8 cellular contexts compared by ENCODE assay signal in genomic region chr19:49127674-49128544, GRCh38. TPM values are rescaled to one million over a fixed set of nuclear protein-coding genes. Genes with fewer than 3 reads are reported as not detected.
A peak's percentile ranks its signal among the peaks of the same experiment; 100 is the strongest.
DNase-seq lines count a peak whose midpoint lies in the region; ATAC-seq and TF ChIP-seq lines count a peak whose summit lies in the region.

No MANE protein-coding gene starts in this region.

- H3K9me2 ChIP-seq in GM23338 (ENCODE audit: insufficient read depth) = no peaks in the 10 kb centered on the region

- TF ChIP-seq CTCF in GM23338 (conservative IDR thresholded peaks at IDR 0.05; ENCODE audit: low read depth in 2 of 2) = no peak
- TF ChIP-seq CTCF in nephron progenitor cell (IDR thresholded peaks at IDR 0.05) = no peak

- H3K4me3 ChIP-seq in GM23338 = peak overlapping the region; percentile 69

- H3K4me3 Mint-ChIP-seq in GM23338 (peak overlapping the region; percentile 85), nephron progenitor cell (peak overlapping the region; percentile 82)
- peak overlapping the region; percentile 74 for H3K4me3 Mint-ChIP-seq in activated T-helper 17 cell treated with anti-CD3 and anti-CD28 coated beads, Interleukin-2, amount 50 U/mL, for 72 hours

- peak overlapping the region; percentile 92 for H3K4me2 ChIP-seq in GM23338

- ATAC-seq in GM23338 = peak; percentile 72
- peak; percentile 95 for ATAC-seq in activated T-helper 17 cell treated with anti-CD3 and anti-CD28 coated beads, Interleukin-2, amount 50 U/mL, for 72 hours (replicated peaks)
- ATAC-seq in stimulated activated naive CD8-positive, alpha-beta T cell treated with anti-CD3 and anti-CD28 coated beads, Interleukin-15, Interleukin-2, amounts not matched to agents 100 U/mL and 50 U/mL, for 24 hours = peak; percentile 96

- H3K27me3 ChIP-seq in GM23338 (ENCODE audit: insufficient read depth) = peaks cover 5% of the 10 kb centered on the region; the same call in 1 of the 2 replicates

- H3K27me3 Mint-ChIP-seq in GM23338 (ENCODE audit: insufficient read depth, low read depth, poor library complexity) (peaks cover 13% of the 10 kb centered on the region), nephron progenitor cell (ENCODE audit: low read depth, poor library complexity) (peaks cover 30% of the 10 kb centered on the region)
- no peaks in the 10 kb centered on the region for H3K27me3 Mint-ChIP-seq in activated T-helper 17 cell treated with anti-CD3 and anti-CD28 coated beads, Interleukin-2, amount 50 U/mL, for 72 hours

- H3K27ac ChIP-seq in GM23338 (ENCODE audit: low read depth) = no peak overlapping the region

- DNase-seq in Daoy (ENCODE audit: low read depth) (peak; percentile 98), GM23338 (ENCODE audit: low spot score) (peak; percentile 99), Kasumi-1 (lab: John Stamatoyannopoulos, UW) (peak; percentile 88 to 90), RPMI7951 (ENCODE audit: low read depth) (peak; percentile 94), fibroblast of peridontal ligament (ENCODE audit: extremely low read depth) (peak; percentile 94), nephron progenitor cell (peak; percentile 97)
- DNase-seq in stimulated activated naive CD8-positive, alpha-beta T cell treated with anti-CD3 and anti-CD28 coated beads, Interleukin-15, Interleukin-2, amounts not matched to agents 100 U/mL and 50 U/mL, for 24 hours = peak; percentile 96

- H3K27ac Mint-ChIP-seq in GM23338 (peak overlapping the region; percentile 83; the same call in 1 of the 2 replicates), nephron progenitor cell (peak overlapping the region; percentile 94)
- H3K27ac Mint-ChIP-seq in activated T-helper 17 cell treated with anti-CD3 and anti-CD28 coated beads, Interleukin-2, amount 50 U/mL, for 72 hours = no peak overlapping the region

- peaks cover 10% of the 10 kb centered on the region; the same call in 1 of the 2 replicates for H3F3A ChIP-seq in GM23338 (replicated peaks; ENCODE audit: low read depth)

- peaks cover 18% of the 10 kb centered on the region for H3K4me1 ChIP-seq in GM23338 (ENCODE audit: insufficient read depth)

- H4K20me1 ChIP-seq in GM23338 (replicated peaks; ENCODE audit: insufficient read depth) = no peaks in the 10 kb centered on the region

- H3K36me3 Mint-ChIP-seq in GM23338 (ENCODE audit: low read depth) (no peaks in the 10 kb centered on the region; the same call in 2 of the 3 replicates), nephron progenitor cell (ENCODE audit: low read depth) (peaks cover 5% of the 10 kb centered on the region)
- no peaks in the 10 kb centered on the region for H3K36me3 Mint-ChIP-seq in activated T-helper 17 cell treated with anti-CD3 and anti-CD28 coated beads, Interleukin-2, amount 50 U/mL, for 72 hours (ENCODE audit: low read depth)

- peak overlapping the region; percentile 100 for H2AFZ ChIP-seq in GM23338

- H3K4me1 Mint-ChIP-seq in GM23338 (peaks cover 23% of the 10 kb centered on the region), nephron progenitor cell (peaks cover 26% of the 10 kb centered on the region)
- peaks cover 7% of the 10 kb centered on the region for H3K4me1 Mint-ChIP-seq in activated T-helper 17 cell treated with anti-CD3 and anti-CD28 coated beads, Interleukin-2, amount 50 U/mL, for 72 hours

- H3K36me3 ChIP-seq in GM23338 (ENCODE audit: insufficient read depth) = no peaks in the 10 kb centered on the region

- H3K9me3 Mint-ChIP-seq in GM23338 = no peaks in the 10 kb centered on the region
- no peaks in the 10 kb centered on the region for H3K9me3 Mint-ChIP-seq in activated T-helper 17 cell treated with anti-CD3 and anti-CD28 coated beads, Interleukin-2, amount 50 U/mL, for 72 hours
- H3K9me3 Mint-ChIP-seq in nephron progenitor cell = no peaks in the 10 kb centered on the region

- H3K79me2 ChIP-seq in GM23338 (replicated peaks; ENCODE audit: insufficient read depth) = no peaks in the 10 kb centered on the region

TF ChIP-seq in GM23338, 12 proteins besides CTCF, POLR2A, EP300 and RAD21:
- TF ChIP-seq EZH2 (IDR thresholded peaks at IDR 0.05; ENCODE audit: low read depth, unreplicated experiment) (no peak), JUNB (IDR thresholded peaks at IDR 0.05; ENCODE audit: unreplicated experiment) (no peak), CREB1 (CRISPR knock-in tag; IDR thresholded peaks at IDR 0.05; ENCODE audit: low read depth) (peak; percentile 45; the same call in 1 of the 2 replicates), POLR2AphosphoS5 (IDR thresholded peaks at IDR 0.05; ENCODE audit: low read depth) (peak; percentile 97)

RNA-seq across cellular contexts. Expression of gene PPFIA3, which starts 8.6 kb away (rescaled TPM):
- 5.4 and 10.4 TPM in 2 replicates for total RNA-seq in Daoy (2014; rRNA removed; shearing (Covaris generic))
- 22.6 and 29.7 TPM in 2 replicates for total RNA-seq in GM23338 (2014; rRNA removed; shearing (Covaris generic))
- 21.3 and 25.4 TPM in 2 replicates for polyA plus RNA-seq in GM23338 (2016; fragmentation: Nextera tagmentation; extraction: Ambion mirVana)
- total RNA-seq in RPMI7951 (2014; rRNA removed; shearing (Covaris generic)) = 8.3 and 10.4 TPM in 2 replicates
- total RNA-seq in activated T-helper 17 cell treated with anti-CD3 and anti-CD28 coated beads, Interleukin-2, amount 50 U/mL, for 72 hours = 1 to 10 TPM; 3.6 to 3.9 TPM

RNA-seq across cellular contexts. Expression of gene C19orf73, which starts 9.0 kb away (rescaled TPM):
- 2.3 and 2.6 TPM in 2 replicates for total RNA-seq in Daoy (2014; rRNA removed; shearing (Covaris generic))
- total RNA-seq in GM23338 (2014; rRNA removed; shearing (Covaris generic)) = 2.6 and 8.1 TPM in 2 replicates
- polyA plus RNA-seq in GM23338 (2016; fragmentation: Nextera tagmentation; extraction: Ambion mirVana) = 8.0 and 9.1 TPM in 2 replicates
- total RNA-seq in RPMI7951 (2014; rRNA removed; shearing (Covaris generic)) = 4.4 and 5.3 TPM in 2 replicates
- 1 to 10 TPM in 1 of 2 donors, under 1 TPM in 1; 0.50 to 1.3 TPM for total RNA-seq in activated T-helper 17 cell treated with anti-CD3 and anti-CD28 coated beads, Interleukin-2, amount 50 U/mL, for 72 hours

RNA-seq across cellular contexts. Expression of gene LIN7B, which starts 13.7 kb away (rescaled TPM):
- total RNA-seq in Daoy (2014; rRNA removed; shearing (Covaris generic)) = 6.7 and 7.2 TPM in 2 replicates
- 1.2 and 7.8 TPM in 2 replicates for total RNA-seq in GM23338 (2014; rRNA removed; shearing (Covaris generic))
- 8.6 and 10.5 TPM in 2 replicates for polyA plus RNA-seq in GM23338 (2016; fragmentation: Nextera tagmentation; extraction: Ambion mirVana)
- 6.0 and 14.6 TPM in 2 replicates for total RNA-seq in RPMI7951 (2014; rRNA removed; shearing (Covaris generic))
- total RNA-seq in activated T-helper 17 cell treated with anti-CD3 and anti-CD28 coated beads, Interleukin-2, amount 50 U/mL, for 72 hours = 1 to 10 TPM; 4.1 to 4.7 TPM

RNA-seq across cellular contexts. Expression of gene HRC, which starts 27.3 kb away (rescaled TPM):
- not detected in 2 replicates for total RNA-seq in Daoy (2014; rRNA removed; shearing (Covaris generic))
- 1.4 and 1.9 TPM in 2 replicates for total RNA-seq in GM23338 (2014; rRNA removed; shearing (Covaris generic))
- 2.0 and 2.5 TPM in 2 replicates for polyA plus RNA-seq in GM23338 (2016; fragmentation: Nextera tagmentation; extraction: Ambion mirVana)
- total RNA-seq in RPMI7951 (2014; rRNA removed; shearing (Covaris generic)) = under 0.01 TPM in 1 of 2 replicates, not detected in the other
- not detected for total RNA-seq in activated T-helper 17 cell treated with anti-CD3 and anti-CD28 coated beads, Interleukin-2, amount 50 U/mL, for 72 hours

RNA-seq across cellular contexts. Expression of gene TRPM4, which starts 29.7 kb away (rescaled TPM):
- total RNA-seq in Daoy (2014; rRNA removed; shearing (Covaris generic)) = 2.1 and 31.7 TPM in 2 replicates
- total RNA-seq in GM23338 (2014; rRNA removed; shearing (Covaris generic)) = 11.6 and 16.5 TPM in 2 replicates
- polyA plus RNA-seq in GM23338 (2016; fragmentation: Nextera tagmentation; extraction: Ambion mirVana) = 25.7 and 30.4 TPM in 2 replicates
- total RNA-seq in RPMI7951 (2014; rRNA removed; shearing (Covaris generic)) = 8.3 and 9.7 TPM in 2 replicates
- total RNA-seq in activated T-helper 17 cell treated with anti-CD3 and anti-CD28 coated beads, Interleukin-2, amount 50 U/mL, for 72 hours = under 1 TPM in 1 of 2 donors, not detected in 1; 0.52 TPM
